9 cellular contexts compared by ENCODE assay signal in genomic region chr11:313304-313786, GRCh38. TPM values are rescaled to one million over a fixed set of nuclear protein-coding genes. Genes with fewer than 3 reads are reported as not detected.
DNase-seq lines count a peak whose midpoint lies in the region; ATAC-seq and TF ChIP-seq lines count a peak whose summit lies in the region.
"Had no signal": no experiment of that assay in that cellular context is flagged by ENCODE, and none has a peak within 500 bp of the region (broad histone marks: within the 10 kb centered on the region; RNA-seq: fewer than 3 reads in every experiment).

No MANE protein-coding gene starts in this region.

- POLR2A ChIA-PET in HEK293T (lab: Yijun Ruan, JAX), result no interaction called here

- H3K4me1 ChIP-seq in adipocyte (ENCODE audit: control insufficient read depth, insufficient read depth, low read length), result peaks cover 38% of the 10 kb centered on the region
- H3K4me1 ChIP-seq in lower lobe of right lung, result peaks cover 65% of the 10 kb centered on the region
- H3K4me1 ChIP-seq in transverse colon, result peaks cover 20 to 57% (median 45%) of the 10 kb centered on the region in 4 donors

- H3K36me3 ChIP-seq in adipocyte (ENCODE audit: control insufficient read depth, insufficient read depth, low read length, severe bottlenecking) (no peaks in the 10 kb centered on the region), lower lobe of right lung (no peaks in the 10 kb centered on the region), transverse colon (no peaks in the 10 kb centered on the region)

- no peaks in the 10 kb centered on the region for H3K9me3 Mint-ChIP-seq in activated naive CD4-positive, alpha-beta T cell treated with anti-CD3 and anti-CD28 coated beads for 36 hours

- TF ChIP-seq CTCF in lower lobe of right lung (IDR thresholded peaks at IDR 0.05) (no peak), transverse colon (IDR thresholded peaks at IDR 0.05) (no peak)

- H3K27me3 ChIP-seq in adipocyte (replicated peaks; ENCODE audit: control insufficient read depth, insufficient read depth, low read length) (no peaks in the 10 kb centered on the region), lower lobe of right lung (ENCODE audit: low read depth) (no peaks in the 10 kb centered on the region), transverse colon (peaks cover 12% of the 10 kb centered on the region)

- no peak for TF ChIP-seq POLR2A in transverse colon (IDR thresholded peaks at IDR 0.05)

- DNase-seq in activated naive CD4-positive, alpha-beta T cell treated with anti-CD3 and anti-CD28 coated beads for 36 hours, result no peak
- DNase-seq in activated naive CD4-positive, alpha-beta T cell treated with anti-CD3 and anti-CD28 coated beads, Interleukin-2, amount 50 U/mL, for 16 hours, result no peak
- DNase-seq in adipocyte (ENCODE audit: low read depth) (no peak), lower lobe of right lung (no peak), transverse colon (no peak), HEK293T (ENCODE audit: extremely low spot score) (no peak), A172 (ENCODE audit: low spot score) (no peak)

- H3K27ac ChIP-seq in lower lobe of right lung (peak overlapping the region; percentile 82), transverse colon (peak overlapping the region; percentile 88 to 90 (median 89))

- no peak for TF ChIP-seq EP300 in transverse colon (IDR thresholded peaks at IDR 0.05; ENCODE audit: low read depth)

- H3K9ac ChIP-seq in adipocyte (ENCODE audit: low read length), result peak overlapping the region; percentile 85

- in situ Hi-C loops in transverse colon (cut with MboI; ENCODE audit: low pct_ligation_motif_present in 1 of 4, low pct_unique_long_range_greater_than_20kb in 1 of 4, low sequenced_read_pairs in 3 of 4), result no loop called here

- H3K4me3 ChIP-seq in adipocyte (ENCODE audit: low read length), result no peak overlapping the region
- peak overlapping the region; percentile 61 for H3K4me3 ChIP-seq in lower lobe of right lung
- H3K4me3 ChIP-seq in transverse colon, result peak overlapping the region in 3 of 4 donors; percentile 39 to 49 (median 45)

- ATAC-seq in lower lobe of right lung (no peak), GM18858 (IDR thresholded peaks at IDR 0.05; ENCODE audit: unreplicated experiment) (no peak)

- H3K9me3 ChIP-seq in adipocyte (ENCODE audit: control insufficient read depth, low read length) (no peaks in the 10 kb centered on the region), lower lobe of right lung (no peaks in the 10 kb centered on the region), transverse colon (no peaks in the 10 kb centered on the region)

- CTCF ChIA-PET in activated naive CD4-positive, alpha-beta T cell treated with anti-CD3 and anti-CD28 coated beads for 36 hours (lab: Charles Lee), result interaction anchor here (1.2 kb wide), 1 partner anchor 105 kb away, joined by 3 read pairs; no protein-coding TSS in a partner anchor
- CTCF ChIA-PET in HEK293T (lab: Yijun Ruan, JAX), result no interaction called here

- H3K27me3 Mint-ChIP-seq in activated naive CD4-positive, alpha-beta T cell treated with anti-CD3 and anti-CD28 coated beads for 36 hours (ENCODE audit: low read depth), result no peaks in the 10 kb centered on the region

- 58% methylated on average over 4 of the region's 8 CpGs; no CpG with 5 or more reads in 1 of the 2 donors for WGBS in transverse colon (ENCODE audit: low coverage in 1 of 2), 2 donors

- peak overlapping the region; percentile 93 for H3K4me3 Mint-ChIP-seq in activated naive CD4-positive, alpha-beta T cell treated with anti-CD3 and anti-CD28 coated beads for 36 hours

- H3K4me1 Mint-ChIP-seq in activated naive CD4-positive, alpha-beta T cell treated with anti-CD3 and anti-CD28 coated beads for 36 hours (ENCODE audit: low read depth), result peaks cover 22% of the 10 kb centered on the region

- peaks cover 55% of the 10 kb centered on the region for H3K36me3 Mint-ChIP-seq in activated naive CD4-positive, alpha-beta T cell treated with anti-CD3 and anti-CD28 coated beads for 36 hours (ENCODE audit: low read depth)

- intact Hi-C loops in activated naive CD4-positive, alpha-beta T cell treated with anti-CD3 and anti-CD28 coated beads for 36 hours (cut with micrococcal nuclease), result loop anchor here (2.0 to 10.0 kb wide), 4 partner anchors 63 to 481 kb away; partner anchors contain the start of genes CEND1, PSMD13, RNH1 and SIRT3
- intact Hi-C loops in lower lobe of right lung (cut with DNase I) (no loop called here), transverse colon (cut with DNase I; ENCODE audit: low total_unique reads) (no loop called here)

- H3K27ac Mint-ChIP-seq in activated naive CD4-positive, alpha-beta T cell treated with anti-CD3 and anti-CD28 coated beads for 36 hours, result peak overlapping the region; percentile 95

TF ChIP-seq in HEK293T, 16 proteins besides CTCF, POLR2A, EP300 and RAD21:
- TF ChIP-seq L3MBTL2 (conservative IDR thresholded peaks at IDR 0.05) (no peak), FOXA1 (IDR thresholded peaks at IDR 0.05) (no peak), SUZ12 (IDR thresholded peaks at IDR 0.05) (no peak), BHLHE40 (IDR thresholded peaks at IDR 0.05; ENCODE audit: borderline replicate concordance) (no peak), FOXK2 (IDR thresholded peaks at IDR 0.05) (no peak), CTBP1 (IDR thresholded peaks at IDR 0.05; ENCODE audit: borderline replicate concordance) (no peak)

RNA-seq across cellular contexts. Expression of gene IFITM1, which starts 0.5 kb away (rescaled TPM):
- total RNA-seq in activated naive CD4-positive, alpha-beta T cell treated with anti-CD3 and anti-CD28 coated beads for 36 hours, result 100 to 1,000 TPM; 359 to 378 TPM
- 128 TPM for total RNA-seq in lower lobe of right lung
- 100 to 1,000 TPM in 1 of 4 donors, 10 to 100 TPM in 3; 19.9 to 109 (median 60.5) TPM for total RNA-seq in transverse colon
- 3.1 and 4.5 TPM in 2 replicates for total RNA-seq in A172 (2014; rRNA removed; shearing (Covaris generic))

RNA-seq across cellular contexts. Expression of gene IFITM2, which starts 5.7 kb away (rescaled TPM):
- 100 to 1,000 TPM; 760 to 802 TPM for total RNA-seq in activated naive CD4-positive, alpha-beta T cell treated with anti-CD3 and anti-CD28 coated beads for 36 hours
- total RNA-seq in lower lobe of right lung, result 607 TPM
- 10 to 100 TPM; 19.1 to 78.6 (median 49.8) TPM for total RNA-seq in transverse colon
- 17.6 and 22.6 TPM in 2 replicates for total RNA-seq in A172 (2014; rRNA removed; shearing (Covaris generic))

RNA-seq across cellular contexts. Expression of gene IFITM3, which starts 7.3 kb away (rescaled TPM):
- total RNA-seq in activated naive CD4-positive, alpha-beta T cell treated with anti-CD3 and anti-CD28 coated beads for 36 hours, result 10 to 100 TPM; 54.5 to 56.6 TPM
- total RNA-seq in lower lobe of right lung, result 767 TPM
- 100 to 1,000 TPM in 3 of 4 donors, 10 to 100 TPM in 1; 88.2 to 139 (median 123) TPM for total RNA-seq in transverse colon
- 63.1 and 73.6 TPM in 2 replicates for total RNA-seq in A172 (2014; rRNA removed; shearing (Covaris generic))

RNA-seq across cellular contexts. Expression of gene IFITM5, which starts 14.0 kb away (rescaled TPM):
- not detected for total RNA-seq in activated naive CD4-positive, alpha-beta T cell treated with anti-CD3 and anti-CD28 coated beads for 36 hours
- not detected for total RNA-seq in lower lobe of right lung
- not detected for total RNA-seq in transverse colon
- not detected in 2 replicates for total RNA-seq in A172 (2014; rRNA removed; shearing (Covaris generic))
- total RNA-seq: M059J had no signal

RNA-seq across cellular contexts. Expression of gene PGGHG, which starts 24.4 kb away (rescaled TPM):
- 100 to 1,000 TPM in 1 of 2 experiments, 10 to 100 TPM in 1; 99.6 to 101 TPM for total RNA-seq in activated naive CD4-positive, alpha-beta T cell treated with anti-CD3 and anti-CD28 coated beads for 36 hours
- total RNA-seq in lower lobe of right lung (163 TPM), transverse colon (100 to 1,000 TPM in 1 of 4 donors, 10 to 100 TPM in 3; 15.4 to 117 (median 30.8) TPM)
- total RNA-seq in A172 (2014; rRNA removed; shearing (Covaris generic)), result 13.0 and 14.2 TPM in 2 replicates
